1 cellular context compared by ENCODE assay signal in the genomic region with DNA sequence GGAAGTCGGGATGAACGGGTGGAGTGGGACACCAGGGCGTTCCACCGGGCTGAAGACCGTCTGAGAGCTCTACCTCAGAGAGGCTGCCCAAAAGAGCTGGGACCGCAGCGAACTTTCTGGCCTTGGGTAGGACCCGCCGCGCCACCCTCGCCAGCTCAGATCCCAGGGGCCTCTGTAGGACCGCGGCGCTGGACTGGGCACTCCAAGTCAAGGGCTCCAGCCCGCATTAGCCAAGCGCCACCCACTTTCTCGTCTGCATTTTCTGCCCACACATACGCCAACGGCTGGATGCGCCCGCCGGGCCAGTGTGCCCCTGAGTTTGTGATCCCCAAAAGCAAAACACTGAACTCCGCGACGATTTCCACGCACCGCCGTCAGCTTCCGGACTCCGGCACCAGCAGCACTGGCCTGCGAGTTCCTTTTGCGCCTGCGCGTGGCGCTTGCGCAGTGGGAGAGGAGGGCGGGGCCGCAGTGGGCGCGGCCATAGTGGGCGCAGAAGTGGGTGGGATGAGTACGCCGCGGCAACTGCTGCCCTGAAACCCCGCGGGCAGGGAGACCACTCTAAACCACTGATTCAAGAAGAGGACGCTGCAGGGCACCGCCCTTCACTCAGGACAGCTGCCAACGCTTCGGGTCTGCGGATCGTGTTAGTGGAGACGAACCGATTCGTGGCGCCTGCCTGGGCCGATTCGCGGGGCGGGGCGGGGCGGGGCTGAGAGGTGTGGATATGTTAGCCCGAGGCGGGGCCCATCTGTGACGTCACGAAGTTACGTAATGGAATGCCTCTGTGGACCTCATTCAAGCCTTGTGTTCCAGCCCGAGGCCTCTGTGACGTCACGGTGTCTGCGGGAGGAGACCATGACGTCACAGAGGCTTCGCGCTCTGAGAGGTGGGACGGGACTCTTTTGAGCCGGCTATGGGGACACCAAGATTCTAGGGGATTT.
TF ChIP-seq lines count a peak whose summit lies in the region.

No MANE protein-coding gene starts in this region.

TF ChIP-seq in WTC11, 78 proteins besides CTCF, POLR2A, EP300 and RAD21 (continued from another document and continues in another):
- no peak for TF ChIP-seq ZNF416 (CRISPR knock-in tag; IDR thresholded peaks at IDR 0.05)
- no peak for TF ChIP-seq JAZF1 (CRISPR knock-in tag; IDR thresholded peaks at IDR 0.05)
- TF ChIP-seq ZNF263 (CRISPR knock-in tag; IDR thresholded peaks at IDR 0.05; ENCODE audit: low read depth): no peak
- TF ChIP-seq, protein P1, sequence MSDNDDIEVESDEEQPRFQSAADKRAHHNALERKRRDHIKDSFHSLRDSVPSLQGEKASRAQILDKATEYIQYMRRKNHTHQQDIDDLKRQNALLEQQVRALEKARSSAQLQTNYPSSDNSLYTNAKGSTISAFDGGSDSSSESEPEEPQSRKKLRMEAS (CRISPR knock-in tag; IDR thresholded peaks at IDR 0.05): peak; percentile 31; the same call in 1 of the 2 replicates
- TF ChIP-seq, protein P2, sequence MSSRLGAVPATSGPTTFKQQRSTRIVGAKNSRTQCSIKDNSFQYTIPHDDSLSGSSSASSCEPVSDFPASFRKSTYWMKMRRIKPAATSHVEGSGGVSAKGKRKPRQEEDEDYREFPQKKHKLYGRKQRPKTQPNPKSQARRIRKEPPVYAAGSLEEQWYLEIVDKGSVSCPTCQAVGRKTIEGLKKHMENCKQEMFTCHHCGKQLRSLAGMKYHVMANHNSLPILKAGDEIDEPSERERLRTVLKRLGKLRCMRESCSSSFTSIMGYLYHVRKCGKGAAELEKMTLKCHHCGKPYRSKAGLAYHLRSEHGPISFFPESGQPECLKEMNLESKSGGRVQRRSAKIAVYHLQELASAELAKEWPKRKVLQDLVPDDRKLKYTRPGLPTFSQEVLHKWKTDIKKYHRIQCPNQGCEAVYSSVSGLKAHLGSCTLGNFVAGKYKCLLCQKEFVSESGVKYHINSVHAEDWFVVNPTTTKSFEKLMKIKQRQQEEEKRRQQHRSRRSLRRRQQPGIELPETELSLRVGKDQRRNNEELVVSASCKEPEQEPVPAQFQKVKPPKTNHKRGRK (CRISPR knock-in tag; IDR thresholded peaks at IDR 0.05; ENCODE audit: borderline replicate concordance): no peak
- 0 out of 2 replicates have a peak, but pooled peaks have one; percentile 18 for TF ChIP-seq ATF1 (CRISPR knock-in tag; IDR thresholded peaks at IDR 0.05)
- TF ChIP-seq CREB1 (CRISPR knock-in tag; IDR thresholded peaks at IDR 0.05): no peak
- no peak for TF ChIP-seq GRHL2 (CRISPR knock-in tag; IDR thresholded peaks at IDR 0.05; ENCODE audit: insufficient replicate concordance, severe bottlenecking)
- TF ChIP-seq, protein P3, sequence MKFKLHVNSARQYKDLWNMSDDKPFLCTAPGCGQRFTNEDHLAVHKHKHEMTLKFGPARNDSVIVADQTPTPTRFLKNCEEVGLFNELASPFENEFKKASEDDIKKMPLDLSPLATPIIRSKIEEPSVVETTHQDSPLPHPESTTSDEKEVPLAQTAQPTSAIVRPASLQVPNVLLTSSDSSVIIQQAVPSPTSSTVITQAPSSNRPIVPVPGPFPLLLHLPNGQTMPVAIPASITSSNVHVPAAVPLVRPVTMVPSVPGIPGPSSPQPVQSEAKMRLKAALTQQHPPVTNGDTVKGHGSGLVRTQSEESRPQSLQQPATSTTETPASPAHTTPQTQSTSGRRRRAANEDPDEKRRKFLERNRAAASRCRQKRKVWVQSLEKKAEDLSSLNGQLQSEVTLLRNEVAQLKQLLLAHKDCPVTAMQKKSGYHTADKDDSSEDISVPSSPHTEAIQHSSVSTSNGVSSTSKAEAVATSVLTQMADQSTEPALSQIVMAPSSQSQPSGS (CRISPR knock-in tag; IDR thresholded peaks at IDR 0.05; ENCODE audit: borderline replicate concordance, low read depth): no peak
- TF ChIP-seq, protein P4, sequence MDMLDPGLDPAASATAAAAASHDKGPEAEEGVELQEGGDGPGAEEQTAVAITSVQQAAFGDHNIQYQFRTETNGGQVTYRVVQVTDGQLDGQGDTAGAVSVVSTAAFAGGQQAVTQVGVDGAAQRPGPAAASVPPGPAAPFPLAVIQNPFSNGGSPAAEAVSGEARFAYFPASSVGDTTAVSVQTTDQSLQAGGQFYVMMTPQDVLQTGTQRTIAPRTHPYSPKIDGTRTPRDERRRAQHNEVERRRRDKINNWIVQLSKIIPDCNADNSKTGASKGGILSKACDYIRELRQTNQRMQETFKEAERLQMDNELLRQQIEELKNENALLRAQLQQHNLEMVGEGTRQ (CRISPR knock-in tag; IDR thresholded peaks at IDR 0.05): 0 out of 2 replicates have a peak, but pooled peaks have one; percentile 8
- TF ChIP-seq, protein P5, sequence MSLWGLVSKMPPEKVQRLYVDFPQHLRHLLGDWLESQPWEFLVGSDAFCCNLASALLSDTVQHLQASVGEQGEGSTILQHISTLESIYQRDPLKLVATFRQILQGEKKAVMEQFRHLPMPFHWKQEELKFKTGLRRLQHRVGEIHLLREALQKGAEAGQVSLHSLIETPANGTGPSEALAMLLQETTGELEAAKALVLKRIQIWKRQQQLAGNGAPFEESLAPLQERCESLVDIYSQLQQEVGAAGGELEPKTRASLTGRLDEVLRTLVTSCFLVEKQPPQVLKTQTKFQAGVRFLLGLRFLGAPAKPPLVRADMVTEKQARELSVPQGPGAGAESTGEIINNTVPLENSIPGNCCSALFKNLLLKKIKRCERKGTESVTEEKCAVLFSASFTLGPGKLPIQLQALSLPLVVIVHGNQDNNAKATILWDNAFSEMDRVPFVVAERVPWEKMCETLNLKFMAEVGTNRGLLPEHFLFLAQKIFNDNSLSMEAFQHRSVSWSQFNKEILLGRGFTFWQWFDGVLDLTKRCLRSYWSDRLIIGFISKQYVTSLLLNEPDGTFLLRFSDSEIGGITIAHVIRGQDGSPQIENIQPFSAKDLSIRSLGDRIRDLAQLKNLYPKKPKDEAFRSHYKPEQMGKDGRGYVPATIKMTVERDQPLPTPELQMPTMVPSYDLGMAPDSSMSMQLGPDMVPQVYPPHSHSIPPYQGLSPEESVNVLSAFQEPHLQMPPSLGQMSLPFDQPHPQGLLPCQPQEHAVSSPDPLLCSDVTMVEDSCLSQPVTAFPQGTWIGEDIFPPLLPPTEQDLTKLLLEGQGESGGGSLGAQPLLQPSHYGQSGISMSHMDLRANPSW (CRISPR knock-in tag; conservative IDR thresholded peaks at IDR 0.05; ENCODE audit: low read depth): no peak
- TF ChIP-seq, protein P6, sequence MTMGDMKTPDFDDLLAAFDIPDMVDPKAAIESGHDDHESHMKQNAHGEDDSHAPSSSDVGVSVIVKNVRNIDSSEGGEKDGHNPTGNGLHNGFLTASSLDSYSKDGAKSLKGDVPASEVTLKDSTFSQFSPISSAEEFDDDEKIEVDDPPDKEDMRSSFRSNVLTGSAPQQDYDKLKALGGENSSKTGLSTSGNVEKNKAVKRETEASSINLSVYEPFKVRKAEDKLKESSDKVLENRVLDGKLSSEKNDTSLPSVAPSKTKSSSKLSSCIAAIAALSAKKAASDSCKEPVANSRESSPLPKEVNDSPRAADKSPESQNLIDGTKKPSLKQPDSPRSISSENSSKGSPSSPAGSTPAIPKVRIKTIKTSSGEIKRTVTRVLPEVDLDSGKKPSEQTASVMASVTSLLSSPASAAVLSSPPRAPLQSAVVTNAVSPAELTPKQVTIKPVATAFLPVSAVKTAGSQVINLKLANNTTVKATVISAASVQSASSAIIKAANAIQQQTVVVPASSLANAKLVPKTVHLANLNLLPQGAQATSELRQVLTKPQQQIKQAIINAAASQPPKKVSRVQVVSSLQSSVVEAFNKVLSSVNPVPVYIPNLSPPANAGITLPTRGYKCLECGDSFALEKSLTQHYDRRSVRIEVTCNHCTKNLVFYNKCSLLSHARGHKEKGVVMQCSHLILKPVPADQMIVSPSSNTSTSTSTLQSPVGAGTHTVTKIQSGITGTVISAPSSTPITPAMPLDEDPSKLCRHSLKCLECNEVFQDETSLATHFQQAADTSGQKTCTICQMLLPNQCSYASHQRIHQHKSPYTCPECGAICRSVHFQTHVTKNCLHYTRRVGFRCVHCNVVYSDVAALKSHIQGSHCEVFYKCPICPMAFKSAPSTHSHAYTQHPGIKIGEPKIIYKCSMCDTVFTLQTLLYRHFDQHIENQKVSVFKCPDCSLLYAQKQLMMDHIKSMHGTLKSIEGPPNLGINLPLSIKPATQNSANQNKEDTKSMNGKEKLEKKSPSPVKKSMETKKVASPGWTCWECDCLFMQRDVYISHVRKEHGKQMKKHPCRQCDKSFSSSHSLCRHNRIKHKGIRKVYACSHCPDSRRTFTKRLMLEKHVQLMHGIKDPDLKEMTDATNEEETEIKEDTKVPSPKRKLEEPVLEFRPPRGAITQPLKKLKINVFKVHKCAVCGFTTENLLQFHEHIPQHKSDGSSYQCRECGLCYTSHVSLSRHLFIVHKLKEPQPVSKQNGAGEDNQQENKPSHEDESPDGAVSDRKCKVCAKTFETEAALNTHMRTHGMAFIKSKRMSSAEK (CRISPR knock-in tag; IDR thresholded peaks at IDR 0.05; ENCODE audit: borderline replicate concordance): no peak
- TF ChIP-seq, protein P7, sequence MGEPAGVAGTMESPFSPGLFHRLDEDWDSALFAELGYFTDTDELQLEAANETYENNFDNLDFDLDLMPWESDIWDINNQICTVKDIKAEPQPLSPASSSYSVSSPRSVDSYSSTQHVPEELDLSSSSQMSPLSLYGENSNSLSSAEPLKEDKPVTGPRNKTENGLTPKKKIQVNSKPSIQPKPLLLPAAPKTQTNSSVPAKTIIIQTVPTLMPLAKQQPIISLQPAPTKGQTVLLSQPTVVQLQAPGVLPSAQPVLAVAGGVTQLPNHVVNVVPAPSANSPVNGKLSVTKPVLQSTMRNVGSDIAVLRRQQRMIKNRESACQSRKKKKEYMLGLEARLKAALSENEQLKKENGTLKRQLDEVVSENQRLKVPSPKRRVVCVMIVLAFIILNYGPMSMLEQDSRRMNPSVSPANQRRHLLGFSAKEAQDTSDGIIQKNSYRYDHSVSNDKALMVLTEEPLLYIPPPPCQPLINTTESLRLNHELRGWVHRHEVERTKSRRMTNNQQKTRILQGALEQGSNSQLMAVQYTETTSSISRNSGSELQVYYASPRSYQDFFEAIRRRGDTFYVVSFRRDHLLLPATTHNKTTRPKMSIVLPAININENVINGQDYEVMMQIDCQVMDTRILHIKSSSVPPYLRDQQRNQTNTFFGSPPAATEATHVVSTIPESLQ (CRISPR knock-in tag; IDR thresholded peaks at IDR 0.05): no peak
- no peak for TF ChIP-seq IRF2 (CRISPR knock-in tag; IDR thresholded peaks at IDR 0.05; ENCODE audit: borderline replicate concordance, low read depth)
- TF ChIP-seq, protein P8, sequence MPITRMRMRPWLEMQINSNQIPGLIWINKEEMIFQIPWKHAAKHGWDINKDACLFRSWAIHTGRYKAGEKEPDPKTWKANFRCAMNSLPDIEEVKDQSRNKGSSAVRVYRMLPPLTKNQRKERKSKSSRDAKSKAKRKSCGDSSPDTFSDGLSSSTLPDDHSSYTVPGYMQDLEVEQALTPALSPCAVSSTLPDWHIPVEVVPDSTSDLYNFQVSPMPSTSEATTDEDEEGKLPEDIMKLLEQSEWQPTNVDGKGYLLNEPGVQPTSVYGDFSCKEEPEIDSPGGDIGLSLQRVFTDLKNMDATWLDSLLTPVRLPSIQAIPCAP (CRISPR knock-in tag; IDR thresholded peaks at IDR 0.05): no peak
- TF ChIP-seq TCF7 (CRISPR knock-in tag; IDR thresholded peaks at IDR 0.05; ENCODE audit: low read depth): no peak
- no peak for TF ChIP-seq NR2C2 (CRISPR knock-in tag; IDR thresholded peaks at IDR 0.05)
- TF ChIP-seq ZNF423 (CRISPR knock-in tag; IDR thresholded peaks at IDR 0.05): no peak
- no peak for TF ChIP-seq KAT7 (CRISPR knock-in tag; IDR thresholded peaks at IDR 0.05; ENCODE audit: borderline replicate concordance)
- TF ChIP-seq GTF2I (CRISPR knock-in tag; conservative IDR thresholded peaks at IDR 0.05): no peak
- TF ChIP-seq, protein P9, sequence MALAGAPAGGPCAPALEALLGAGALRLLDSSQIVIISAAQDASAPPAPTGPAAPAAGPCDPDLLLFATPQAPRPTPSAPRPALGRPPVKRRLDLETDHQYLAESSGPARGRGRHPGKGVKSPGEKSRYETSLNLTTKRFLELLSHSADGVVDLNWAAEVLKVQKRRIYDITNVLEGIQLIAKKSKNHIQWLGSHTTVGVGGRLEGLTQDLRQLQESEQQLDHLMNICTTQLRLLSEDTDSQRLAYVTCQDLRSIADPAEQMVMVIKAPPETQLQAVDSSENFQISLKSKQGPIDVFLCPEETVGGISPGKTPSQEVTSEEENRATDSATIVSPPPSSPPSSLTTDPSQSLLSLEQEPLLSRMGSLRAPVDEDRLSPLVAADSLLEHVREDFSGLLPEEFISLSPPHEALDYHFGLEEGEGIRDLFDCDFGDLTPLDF (CRISPR knock-in tag; IDR thresholded peaks at IDR 0.05): no peak
- TF ChIP-seq FOXK1 (CRISPR knock-in tag; IDR thresholded peaks at IDR 0.05): peak; percentile 20; the same call in 1 of the 2 replicates
- TF ChIP-seq GABPB1 (CRISPR knock-in tag; IDR thresholded peaks at IDR 0.05): peak; percentile 64; the same call in 1 of the 2 replicates
- TF ChIP-seq, protein P10, sequence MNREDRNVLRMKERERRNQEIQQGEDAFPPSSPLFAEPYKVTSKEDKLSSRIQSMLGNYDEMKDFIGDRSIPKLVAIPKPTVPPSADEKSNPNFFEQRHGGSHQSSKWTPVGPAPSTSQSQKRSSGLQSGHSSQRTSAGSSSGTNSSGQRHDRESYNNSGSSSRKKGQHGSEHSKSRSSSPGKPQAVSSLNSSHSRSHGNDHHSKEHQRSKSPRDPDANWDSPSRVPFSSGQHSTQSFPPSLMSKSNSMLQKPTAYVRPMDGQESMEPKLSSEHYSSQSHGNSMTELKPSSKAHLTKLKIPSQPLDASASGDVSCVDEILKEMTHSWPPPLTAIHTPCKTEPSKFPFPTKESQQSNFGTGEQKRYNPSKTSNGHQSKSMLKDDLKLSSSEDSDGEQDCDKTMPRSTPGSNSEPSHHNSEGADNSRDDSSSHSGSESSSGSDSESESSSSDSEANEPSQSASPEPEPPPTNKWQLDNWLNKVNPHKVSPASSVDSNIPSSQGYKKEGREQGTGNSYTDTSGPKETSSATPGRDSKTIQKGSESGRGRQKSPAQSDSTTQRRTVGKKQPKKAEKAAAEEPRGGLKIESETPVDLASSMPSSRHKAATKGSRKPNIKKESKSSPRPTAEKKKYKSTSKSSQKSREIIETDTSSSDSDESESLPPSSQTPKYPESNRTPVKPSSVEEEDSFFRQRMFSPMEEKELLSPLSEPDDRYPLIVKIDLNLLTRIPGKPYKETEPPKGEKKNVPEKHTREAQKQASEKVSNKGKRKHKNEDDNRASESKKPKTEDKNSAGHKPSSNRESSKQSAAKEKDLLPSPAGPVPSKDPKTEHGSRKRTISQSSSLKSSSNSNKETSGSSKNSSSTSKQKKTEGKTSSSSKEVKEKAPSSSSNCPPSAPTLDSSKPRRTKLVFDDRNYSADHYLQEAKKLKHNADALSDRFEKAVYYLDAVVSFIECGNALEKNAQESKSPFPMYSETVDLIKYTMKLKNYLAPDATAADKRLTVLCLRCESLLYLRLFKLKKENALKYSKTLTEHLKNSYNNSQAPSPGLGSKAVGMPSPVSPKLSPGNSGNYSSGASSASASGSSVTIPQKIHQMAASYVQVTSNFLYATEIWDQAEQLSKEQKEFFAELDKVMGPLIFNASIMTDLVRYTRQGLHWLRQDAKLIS (CRISPR knock-in tag; IDR thresholded peaks at IDR 0.05; ENCODE audit: borderline replicate concordance): no peak
- peak; percentile 70; the same call in 1 of the 2 replicates for TF ChIP-seq CBFB (CRISPR knock-in tag; IDR thresholded peaks at IDR 0.05; ENCODE audit: low read depth)
- TF ChIP-seq, protein P11, sequence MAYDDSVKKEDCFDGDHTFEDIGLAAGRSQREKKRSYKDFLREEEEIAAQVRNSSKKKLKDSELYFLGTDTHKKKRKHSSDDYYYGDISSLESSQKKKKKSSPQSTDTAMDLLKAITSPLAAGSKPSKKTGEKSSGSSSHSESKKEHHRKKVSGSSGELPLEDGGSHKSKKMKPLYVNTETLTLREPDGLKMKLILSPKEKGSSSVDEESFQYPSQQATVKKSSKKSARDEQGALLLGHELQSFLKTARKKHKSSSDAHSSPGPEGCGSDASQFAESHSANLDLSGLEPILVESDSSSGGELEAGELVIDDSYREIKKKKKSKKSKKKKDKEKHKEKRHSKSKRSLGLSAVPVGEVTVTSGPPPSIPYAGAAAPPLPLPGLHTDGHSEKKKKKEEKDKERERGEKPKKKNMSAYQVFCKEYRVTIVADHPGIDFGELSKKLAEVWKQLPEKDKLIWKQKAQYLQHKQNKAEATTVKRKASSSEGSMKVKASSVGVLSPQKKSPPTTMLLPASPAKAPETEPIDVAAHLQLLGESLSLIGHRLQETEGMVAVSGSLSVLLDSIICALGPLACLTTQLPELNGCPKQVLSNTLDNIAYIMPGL (CRISPR knock-in tag; IDR thresholded peaks at IDR 0.05): peak; percentile 80; the same call in 1 of the 2 replicates
